In the genomic region with DNA sequence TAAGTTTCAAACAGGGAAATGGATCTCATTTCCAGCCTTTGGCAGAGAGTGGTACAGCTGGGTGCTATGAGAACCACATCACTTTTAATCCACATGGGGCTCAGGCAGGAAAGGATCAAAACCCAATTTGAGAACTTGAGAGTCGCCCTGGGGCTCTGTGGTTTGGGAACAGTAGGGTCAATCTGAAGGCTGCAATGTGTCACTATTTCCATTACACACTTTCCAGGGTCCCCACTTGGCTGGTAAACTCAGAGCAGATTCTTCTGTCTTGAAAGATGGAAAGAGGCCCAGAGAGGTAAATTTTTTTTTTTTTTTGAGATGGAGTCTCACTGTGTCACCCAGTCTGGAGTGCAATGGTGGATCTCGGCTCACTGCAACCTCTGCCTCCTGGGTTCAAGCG, we compare ENCODE assay signal across 1 cellular context.
TF ChIP-seq lines count a peak whose summit lies in the region.

No MANE protein-coding gene starts in this region.

TF ChIP-seq in A549, 52 proteins besides CTCF, POLR2A, EP300 and RAD21:
- TF ChIP-seq ESRRA (IDR thresholded peaks at IDR 0.05; ENCODE audit: borderline replicate concordance, low read length) (no peak), KDM5A (IDR thresholded peaks at IDR 0.05) (no peak), EHMT2 (IDR thresholded peaks at IDR 0.05; ENCODE audit: low read depth) (no peak), HOXA7 (CRISPR knock-in tag; IDR thresholded peaks at IDR 0.05) (no peak), NPAS2 (CRISPR knock-in tag; IDR thresholded peaks at IDR 0.05; ENCODE audit: borderline replicate concordance) (no peak), NFE2L2 (conservative IDR thresholded peaks at IDR 0.05; ENCODE audit: low read length) (no peak), MYC (IDR thresholded peaks at IDR 0.05; ENCODE audit: borderline replicate concordance, low read length) (no peak), ZC3H11A (IDR thresholded peaks at IDR 0.05) (no peak), ZFP36 (IDR thresholded peaks at IDR 0.05; ENCODE audit: borderline replicate concordance, partially characterized antibody) (no peak), EHF (CRISPR knock-in tag; IDR thresholded peaks at IDR 0.05) (no peak), CBX8 (IDR thresholded peaks at IDR 0.05) (no peak)
- TF ChIP-seq, protein P1, sequence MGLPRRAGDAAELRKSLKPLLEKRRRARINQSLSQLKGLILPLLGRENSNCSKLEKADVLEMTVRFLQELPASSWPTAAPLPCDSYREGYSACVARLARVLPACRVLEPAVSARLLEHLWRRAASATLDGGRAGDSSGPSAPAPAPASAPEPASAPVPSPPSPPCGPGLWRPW (IDR thresholded peaks at IDR 0.05) = no peak
